In genomic region chr9:84615574-84615973, GRCh38 we compare ENCODE assay signal across 17 cellular contexts. TPM values are rescaled to one million over a fixed set of nuclear protein-coding genes. Genes with fewer than 3 reads are reported as not detected.
DNase-seq lines count a peak whose midpoint lies in the region; ATAC-seq and TF ChIP-seq lines count a peak whose summit lies in the region.
"Had no signal": no experiment of that assay in that cellular context is flagged by ENCODE, and none has a peak within 500 bp of the region (broad histone marks: within the 10 kb centered on the region; RNA-seq: fewer than 3 reads in every experiment).

No MANE protein-coding gene starts in this region.

- H3K36me3 ChIP-seq in SK-N-SH (replicated peaks in 1 of 2; ENCODE audit: control insufficient read depth in 1 of 2, insufficient read depth in 2 of 2, low read length in 1 of 2) (no peaks in the 10 kb centered on the region), NT2/D1 (ENCODE audit: insufficient read depth, insufficient read length, low read length) (no peaks in the 10 kb centered on the region), transverse colon (no peaks in the 10 kb centered on the region), osteoblast (ENCODE audit: insufficient read depth, low read length) (no peaks in the 10 kb centered on the region)
- H3K36me3 ChIP-seq in CD8-positive, alpha-beta T cell (ENCODE audit: insufficient read depth, low read length): no peaks in the 10 kb centered on the region
- H3K36me3 ChIP-seq: HAP-1 had no signal

- no peak overlapping the region for H3K4me2 ChIP-seq in SK-N-SH
- no peak overlapping the region for H3K4me2 ChIP-seq in osteoblast (ENCODE audit: insufficient read depth, low read length)

- TF ChIP-seq POLR2A in transverse colon (IDR thresholded peaks at IDR 0.05): no peak

- POLR2A ChIA-PET in SK-N-SH (lab: Yijun Ruan, JAX) (no interaction called here), WTC11 (lab: Charles Lee) (no interaction called here)
- POLR2A ChIA-PET in CD8-positive, alpha-beta T cell (lab: Charles Lee): no interaction called here

- no peaks in the 10 kb centered on the region for H3K9me3 ChIP-seq in SK-N-SH
- H3K9me3 ChIP-seq in NT2/D1 (ENCODE audit: insufficient read depth, low read length): peaks cover 5% of the 10 kb centered on the region; the same call in 1 of the 2 replicates
- no peaks in the 10 kb centered on the region for H3K9me3 ChIP-seq in CD8-positive, alpha-beta T cell (ENCODE audit: low read length)
- no peaks in the 10 kb centered on the region for H3K9me3 ChIP-seq in transverse colon
- no peaks in the 10 kb centered on the region for H3K9me3 ChIP-seq in osteoblast (ENCODE audit: low read depth, low read length)
- H3K9me3 ChIP-seq: Caco-2, HAP-1 had no signal

- H3K9me2 ChIP-seq in SK-N-SH: no peaks in the 10 kb centered on the region

- peaks cover 17% of the 10 kb centered on the region for H3K4me1 Mint-ChIP-seq in WTC11
- H3K4me1 Mint-ChIP-seq in CD8-positive, alpha-beta T cell (ENCODE audit: low read depth): no peaks in the 10 kb centered on the region
- H3K4me1 Mint-ChIP-seq in activated T-helper 2 cell treated with anti-CD3 and anti-CD28 coated beads, Interferon-gamma antibody, Interleukin-2, Interleukin-4, amounts not matched to agents 10 μg/mL and 5 μg/mL and 100 μg/mL, durations not matched to agents 14 hours and 24 hours and 36 hours (ENCODE audit: low read depth): no peaks in the 10 kb centered on the region

- H4K20me1 ChIP-seq in SK-N-SH (ENCODE audit: insufficient read depth): no peaks in the 10 kb centered on the region
- no peaks in the 10 kb centered on the region for H4K20me1 ChIP-seq in osteoblast (ENCODE audit: insufficient read depth, low read length)

- TF ChIP-seq CTCF in SK-N-SH (IDR thresholded peaks at IDR 0.05) (no peak), WTC11 (IDR thresholded peaks at IDR 0.05) (no peak), transverse colon (IDR thresholded peaks at IDR 0.05) (no peak), osteoblast (IDR thresholded peaks at IDR 0.05; ENCODE audit: extremely low read depth, low read depth, low read length) (no peak)
- TF ChIP-seq CTCF in CD8-positive, alpha-beta T cell (IDR thresholded peaks at IDR 0.05): no peak

- in situ Hi-C loops in transverse colon (cut with MboI; ENCODE audit: low pct_ligation_motif_present in 1 of 4, low pct_unique_long_range_greater_than_20kb in 1 of 4, low sequenced_read_pairs in 3 of 4): no loop called here

- DNase-seq in SK-N-SH (no peak), NT2/D1 (ENCODE audit: low read depth, low spot score) (peak; percentile 38), WTC11 (ENCODE audit: low spot score) (no peak), transverse colon (no peak), osteoblast (ENCODE audit: insufficient read length, low spot score, missing footprints) (no peak)
- DNase-seq in CD8-positive, alpha-beta T cell: no peak
- DNase-seq in activated T-helper 2 cell treated with anti-CD3 and anti-CD28 coated beads, Interferon-gamma antibody, Interleukin-2, Interleukin-4, amounts not matched to agents 10 μg/mL and 5 μg/mL and 100 μg/mL, durations not matched to agents 14 hours and 24 hours and 36 hours (ENCODE audit: low spot score): no peak
- DNase-seq: 8988T, Caco-2, NCI-H1105 treated with DMSO at 0.1 percent for 48 hours, NCI-H187, NCI-H446, PC-3 had no signal

- no peaks in the 10 kb centered on the region for H3F3A ChIP-seq in SK-N-SH (replicated peaks; ENCODE audit: insufficient read depth)

- H3K9ac ChIP-seq in SK-N-SH (no peak overlapping the region), NT2/D1 (ENCODE audit: insufficient read length, low read depth) (no peak overlapping the region)

- no peak overlapping the region for H3K27ac ChIP-seq in SK-N-SH (ENCODE audit: low read depth in 2 of 2, low read length in 1 of 2)
- H3K27ac ChIP-seq in CD8-positive, alpha-beta T cell (ENCODE audit: low read depth, low read length): no peak overlapping the region
- no peak overlapping the region for H3K27ac ChIP-seq in transverse colon
- H3K27ac ChIP-seq in osteoblast (ENCODE audit: low read depth, low read length): no peak overlapping the region
- H3K27ac ChIP-seq: SK-N-MC had no signal

- H3K27me3 Mint-ChIP-seq in WTC11 (ENCODE audit: low read depth): peaks cover 11% of the 10 kb centered on the region
- H3K27me3 Mint-ChIP-seq in CD8-positive, alpha-beta T cell (ENCODE audit: low read depth): no peaks in the 10 kb centered on the region
- no peaks in the 10 kb centered on the region for H3K27me3 Mint-ChIP-seq in activated T-helper 2 cell treated with anti-CD3 and anti-CD28 coated beads, Interferon-gamma antibody, Interleukin-2, Interleukin-4, amounts not matched to agents 10 μg/mL and 5 μg/mL and 100 μg/mL, durations not matched to agents 14 hours and 24 hours and 36 hours (ENCODE audit: low read depth)

- H3K36me3 Mint-ChIP-seq in WTC11: peaks cover 7% of the 10 kb centered on the region
- no peaks in the 10 kb centered on the region for H3K36me3 Mint-ChIP-seq in CD8-positive, alpha-beta T cell
- no peaks in the 10 kb centered on the region for H3K36me3 Mint-ChIP-seq in activated T-helper 2 cell treated with anti-CD3 and anti-CD28 coated beads, Interferon-gamma antibody, Interleukin-2, Interleukin-4, amounts not matched to agents 10 μg/mL and 5 μg/mL and 100 μg/mL, durations not matched to agents 14 hours and 24 hours and 36 hours (ENCODE audit: low read depth)
- H3K36me3 Mint-ChIP-seq: CD14-positive monocyte had no signal

- intact Hi-C loops in CD8-positive, alpha-beta T cell (cut with DNase I, micrococcal nuclease): no loop called here
- intact Hi-C loops in transverse colon (cut with DNase I; ENCODE audit: low total_unique reads): no loop called here
- intact Hi-C loops in activated T-helper 2 cell treated with anti-CD3 and anti-CD28 coated beads, Interferon-gamma antibody, Interleukin-2, Interleukin-4, amounts not matched to agents 10 μg/mL and 5 μg/mL and 100 μg/mL, durations not matched to agents 14 hours and 24 hours and 36 hours (cut with micrococcal nuclease): no loop called here

- H3K4me3 Mint-ChIP-seq in WTC11: no peak overlapping the region
- no peak overlapping the region for H3K4me3 Mint-ChIP-seq in CD8-positive, alpha-beta T cell
- H3K4me3 Mint-ChIP-seq in activated T-helper 2 cell treated with anti-CD3 and anti-CD28 coated beads, Interferon-gamma antibody, Interleukin-2, Interleukin-4, amounts not matched to agents 10 μg/mL and 5 μg/mL and 100 μg/mL, durations not matched to agents 14 hours and 24 hours and 36 hours (ENCODE audit: low read depth): no peak overlapping the region
- H3K4me3 Mint-ChIP-seq: CD14-positive monocyte had no signal

- H3K27ac Mint-ChIP-seq in WTC11: no peak overlapping the region
- no peak overlapping the region for H3K27ac Mint-ChIP-seq in CD8-positive, alpha-beta T cell
- H3K27ac Mint-ChIP-seq in activated T-helper 2 cell treated with anti-CD3 and anti-CD28 coated beads, Interferon-gamma antibody, Interleukin-2, Interleukin-4, amounts not matched to agents 10 μg/mL and 5 μg/mL and 100 μg/mL, durations not matched to agents 14 hours and 24 hours and 36 hours: no peak overlapping the region
- H3K27ac Mint-ChIP-seq: CD14-positive monocyte had no signal

- H3K4me1 ChIP-seq in SK-N-SH (ENCODE audit: control insufficient read depth in 1 of 2, insufficient read depth in 2 of 2, low read depth in 1 of 2, low read length in 1 of 2) (peaks cover 0 to 21% of the 10 kb centered on the region in 2 experiments; a peak in 2 of 4 replicates), NT2/D1 (ENCODE audit: insufficient read depth, insufficient read length) (no peaks in the 10 kb centered on the region), transverse colon (no peaks in the 10 kb centered on the region), osteoblast (ENCODE audit: insufficient read depth, low read length) (no peaks in the 10 kb centered on the region)
- no peaks in the 10 kb centered on the region for H3K4me1 ChIP-seq in CD8-positive, alpha-beta T cell (ENCODE audit: insufficient read depth, low read length)
- H3K4me1 ChIP-seq: Caco-2, HAP-1 had no signal

- H3K4me3 ChIP-seq in SK-N-SH (ENCODE audit: low read depth in 2 of 2, low read length in 1 of 2): no peak overlapping the region
- no peak overlapping the region for H3K4me3 ChIP-seq in NT2/D1 (ENCODE audit: insufficient read length, low read depth)
- no peak overlapping the region for H3K4me3 ChIP-seq in CD8-positive, alpha-beta T cell (ENCODE audit: low read depth, low read length)
- no peak overlapping the region for H3K4me3 ChIP-seq in transverse colon
- no peak overlapping the region for H3K4me3 ChIP-seq in osteoblast (ENCODE audit: insufficient read depth, low read length)
- H3K4me3 ChIP-seq: HAP-1, SK-N-MC had no signal

- H2AFZ ChIP-seq in SK-N-SH (ENCODE audit: low read depth): no peak overlapping the region
- H2AFZ ChIP-seq in osteoblast (ENCODE audit: low read length): no peak overlapping the region

- no peak for TF ChIP-seq EP300 in SK-N-SH (IDR thresholded peaks at IDR 0.05; ENCODE audit: borderline replicate concordance in 1 of 2, low read depth in 1 of 2, low read length in 1 of 2)
- TF ChIP-seq EP300 in transverse colon (IDR thresholded peaks at IDR 0.05; ENCODE audit: low read depth): no peak

- peaks cover 12% of the 10 kb centered on the region for H3K9me3 Mint-ChIP-seq in WTC11
- H3K9me3 Mint-ChIP-seq in CD8-positive, alpha-beta T cell: no peaks in the 10 kb centered on the region
- no peaks in the 10 kb centered on the region for H3K9me3 Mint-ChIP-seq in activated T-helper 2 cell treated with anti-CD3 and anti-CD28 coated beads, Interferon-gamma antibody, Interleukin-2, Interleukin-4, amounts not matched to agents 10 μg/mL and 5 μg/mL and 100 μg/mL, durations not matched to agents 14 hours and 24 hours and 36 hours

- H3K27me3 ChIP-seq in SK-N-SH (ENCODE audit: insufficient read depth) (no peaks in the 10 kb centered on the region), NT2/D1 (ENCODE audit: insufficient read depth, insufficient read length) (no peaks in the 10 kb centered on the region), transverse colon (no peaks in the 10 kb centered on the region), osteoblast (ENCODE audit: insufficient read depth, low read length) (no peaks in the 10 kb centered on the region)
- H3K27me3 ChIP-seq in CD8-positive, alpha-beta T cell (ENCODE audit: insufficient read depth, low read length): no peaks in the 10 kb centered on the region

- ATAC-seq in SK-N-SH treated with all-trans-retinoic acid at 6 μM for 48 hours: no peak
- peak; percentile 64 for ATAC-seq in WTC11
- ATAC-seq in CD8-positive, alpha-beta T cell: no peak
- ATAC-seq: PC-3 had no signal

- TF ChIP-seq RAD21 in SK-N-SH (IDR thresholded peaks at IDR 0.05; ENCODE audit: low read length): no peak

- CTCF ChIA-PET in SK-N-SH (lab: Yijun Ruan, JAX) (interaction anchor here (1.2 to 1.7 kb wide), 2 partner anchors 17 to 53 kb away, joined by 3 to 6 read pairs; no protein-coding TSS in a partner anchor), WTC11 (lab: Charles Lee) (no interaction called here)
- CTCF ChIA-PET in CD8-positive, alpha-beta T cell (lab: Charles Lee): no interaction called here

- H3K79me2 ChIP-seq in SK-N-SH (ENCODE audit: insufficient read depth) (no peaks in the 10 kb centered on the region; the same call in 1 of the 2 replicates), osteoblast (ENCODE audit: insufficient read depth, low read length) (no peaks in the 10 kb centered on the region)

- 40% methylated on average over 3 of the region's 3 CpGs for WGBS in SK-N-SH (ENCODE audit: low lambda C conversion rate)
- 61 to 80% methylated on average over 1 to 3 of the region's 3 CpGs for WGBS in transverse colon (ENCODE audit: low coverage in 1 of 2), 2 donors

RNA-seq across cellular contexts. Expression of gene NTRK2, which starts 54.0 kb away (rescaled TPM):
- 0.05 and 0.16 TPM in 2 replicates for polyA plus RNA-seq in SK-N-SH (2012; rRNA removed)
- polyA plus RNA-seq in SK-N-SH (2012; cell fraction: cytosol; rRNA removed): 0.14 and 0.33 TPM in 2 replicates
- polyA plus RNA-seq in SK-N-SH (2012; cell fraction: nucleus; rRNA removed): 0.09 and 0.12 TPM in 2 replicates
- total RNA-seq in WTC11 (2021) (0.02 to 0.05 TPM (median 0.05 TPM) in 3 replicates), transverse colon (10 to 100 TPM in 1 of 4 donors, 1 to 10 TPM in 3; 2.2 to 10.1 (median 6.4) TPM), osteoblast (3.3 and 5.6 TPM in 2 replicates)
- total RNA-seq in CD8-positive, alpha-beta T cell: not detected
- 1.6 TPM in 2 replicates for total RNA-seq in activated T-helper 2 cell treated with anti-CD3 and anti-CD28 coated beads, Interferon-gamma antibody, Interleukin-2, Interleukin-4, amounts not matched to agents 10 μg/mL and 5 μg/mL and 100 μg/mL, durations not matched to agents 14 hours and 24 hours and 36 hours
- total RNA-seq: Caco-2, PC-3 had no signal
- polyA plus RNA-seq: CD14-positive monocyte had no signal
